Comparison of ENCODE assay signal across 26 cellular contexts in genomic region chr10:95496951-95497350, GRCh38.
DNase-seq lines count a peak whose midpoint lies in the region; ATAC-seq and TF ChIP-seq lines count a peak whose summit lies in the region.
"Had no signal": no experiment of that assay in that cellular context is flagged by ENCODE, and none has a peak within 500 bp of the region (broad histone marks: within the 10 kb centered on the region; RNA-seq: fewer than 3 reads in every experiment).

No MANE protein-coding gene starts in this region.

- no peak for ATAC-seq in WTC11
- ATAC-seq in effector memory CD8-positive, alpha-beta T cell (replicated peaks): no peak
- ATAC-seq: activated CD8-positive, alpha-beta memory T cell treated with anti-CD3 and anti-CD28 coated beads, Interleukin-2, amount 10 ng/mL, durations not matched to agents 7 days and 5 days; activated naive CD8-positive, alpha-beta T cell treated with anti-CD3 and anti-CD28 coated beads, Interleukin-2, amount 50 U/mL, for 24 hours; activated T-cell treated with anti-CD3 and anti-CD28 coated beads, Interleukin-2, amount 50 U/mL, for 72 hours; HepG2; left lobe of liver; naive thymus-derived CD8-positive, alpha-beta T cell had no signal

- H3K4me3 Mint-ChIP-seq in WTC11 (no peak overlapping the region), endodermal cell (no peak overlapping the region), progenitor cell of endocrine pancreas (ENCODE audit: low read depth) (no peak overlapping the region), type B pancreatic cell (no peak overlapping the region)
- no peak overlapping the region for H3K4me3 Mint-ChIP-seq in effector memory CD8-positive, alpha-beta T cell
- H3K4me3 Mint-ChIP-seq: activated CD8-positive, alpha-beta memory T cell treated with anti-CD3 and anti-CD28 coated beads, Interleukin-2, amount 10 ng/mL, durations not matched to agents 7 days and 5 days; activated naive CD8-positive, alpha-beta T cell treated with anti-CD3 and anti-CD28 coated beads, Interleukin-2, amount 50 U/mL, for 24 hours; activated T-cell treated with anti-CD3 and anti-CD28 coated beads, Interleukin-2, amount 50 U/mL, for 72 hours; naive thymus-derived CD8-positive, alpha-beta T cell; stimulated activated naive CD8-positive, alpha-beta T cell treated with anti-CD3 and anti-CD28 coated beads, Interleukin-15, Interleukin-2, amounts not matched to agents 100 ng/mL and 50 ng/mL, for 24 hours had no signal

- POLR2A ChIA-PET in WTC11 (lab: Charles Lee): interaction anchor here (0.8 kb wide), 1 partner anchor 20 kb away, joined by 3 read pairs; no protein-coding TSS in a partner anchor

- H3K27ac ChIP-seq in endodermal cell (ENCODE audit: low read depth, low read length): no peak overlapping the region
- H3K27ac ChIP-seq: BLaER1 treated with 17β-estradiol and CSF1 and Interleukin-3, amounts not matched to agents 10 nM and 100 nM; PC-9 had no signal

- H3K27me3 ChIP-seq in endodermal cell (ENCODE audit: control insufficient read depth, insufficient read depth, low read length, poor library complexity, severe bottlenecking): no peaks in the 10 kb centered on the region
- H3K27me3 ChIP-seq: BLaER1 treated with 17β-estradiol and CSF1 and Interleukin-3, amounts not matched to agents 10 nM and 100 nM; tibial nerve had no signal

- no peaks in the 10 kb centered on the region for H3K9me3 Mint-ChIP-seq in WTC11
- H3K9me3 Mint-ChIP-seq in endodermal cell: no peaks in the 10 kb centered on the region
- peaks cover 3% of the 10 kb centered on the region for H3K9me3 Mint-ChIP-seq in progenitor cell of endocrine pancreas (ENCODE audit: low read depth)
- H3K9me3 Mint-ChIP-seq in type B pancreatic cell: no peaks in the 10 kb centered on the region
- no peaks in the 10 kb centered on the region for H3K9me3 Mint-ChIP-seq in effector memory CD8-positive, alpha-beta T cell
- H3K9me3 Mint-ChIP-seq: activated naive CD8-positive, alpha-beta T cell treated with anti-CD3 and anti-CD28 coated beads, Interleukin-2, amount 50 U/mL, for 24 hours; activated T-cell treated with anti-CD3 and anti-CD28 coated beads, Interleukin-2, amount 50 U/mL, for 72 hours; naive thymus-derived CD8-positive, alpha-beta T cell; stimulated activated naive CD8-positive, alpha-beta T cell treated with anti-CD3 and anti-CD28 coated beads, Interleukin-15, Interleukin-2, amounts not matched to agents 100 ng/mL and 50 ng/mL, for 24 hours had no signal

- CTCF ChIA-PET in WTC11 (lab: Charles Lee): interaction anchor here (1.0 to 1.2 kb wide), 2 partner anchors 18 to 104 kb away, joined by 3 read pairs; no protein-coding TSS in a partner anchor

- H3K4me1 Mint-ChIP-seq in WTC11: peaks cover 55% of the 10 kb centered on the region
- H3K4me1 Mint-ChIP-seq in endodermal cell: peaks cover 33% of the 10 kb centered on the region
- peaks cover 21% of the 10 kb centered on the region for H3K4me1 Mint-ChIP-seq in progenitor cell of endocrine pancreas (ENCODE audit: low read depth)
- peaks cover 20% of the 10 kb centered on the region for H3K4me1 Mint-ChIP-seq in type B pancreatic cell (ENCODE audit: unreplicated experiment)
- no peaks in the 10 kb centered on the region for H3K4me1 Mint-ChIP-seq in effector memory CD8-positive, alpha-beta T cell (ENCODE audit: low read depth in 2 of 2)
- H3K4me1 Mint-ChIP-seq: activated CD8-positive, alpha-beta memory T cell treated with anti-CD3 and anti-CD28 coated beads, Interleukin-2, amount 10 ng/mL, durations not matched to agents 7 days and 5 days; activated naive CD8-positive, alpha-beta T cell treated with anti-CD3 and anti-CD28 coated beads, Interleukin-2, amount 50 U/mL, for 24 hours; naive thymus-derived CD8-positive, alpha-beta T cell had no signal

- no peaks in the 10 kb centered on the region for H3K9me3 ChIP-seq in endodermal cell (ENCODE audit: control insufficient read depth, low read length)
- H3K9me3 ChIP-seq: BLaER1 treated with 17β-estradiol and CSF1 and Interleukin-3, amounts not matched to agents 10 nM and 100 nM; SK-N-SH; tibial nerve had no signal

- TF ChIP-seq CTCF in WTC11 (IDR thresholded peaks at IDR 0.05) (no peak), endodermal cell (conservative IDR thresholded peaks at IDR 0.05) (no peak), progenitor cell of endocrine pancreas (IDR thresholded peaks at IDR 0.05; ENCODE audit: unreplicated experiment) (no peak), type B pancreatic cell (conservative IDR thresholded peaks at IDR 0.05) (no peak)

- H3K27ac Mint-ChIP-seq in WTC11 (peak overlapping the region; percentile 78; the same call in 1 of the 2 replicates), endodermal cell (no peak overlapping the region), progenitor cell of endocrine pancreas (peak overlapping the region; percentile 55), type B pancreatic cell (peak overlapping the region; percentile 45)
- no peak overlapping the region for H3K27ac Mint-ChIP-seq in effector memory CD8-positive, alpha-beta T cell
- H3K27ac Mint-ChIP-seq: activated CD8-positive, alpha-beta memory T cell treated with anti-CD3 and anti-CD28 coated beads, Interleukin-2, amount 10 ng/mL, durations not matched to agents 7 days and 5 days; activated naive CD8-positive, alpha-beta T cell treated with anti-CD3 and anti-CD28 coated beads, Interleukin-2, amount 50 U/mL, for 24 hours; activated T-cell treated with anti-CD3 and anti-CD28 coated beads, Interleukin-2, amount 50 U/mL, for 72 hours; naive thymus-derived CD8-positive, alpha-beta T cell; stimulated activated naive CD8-positive, alpha-beta T cell treated with anti-CD3 and anti-CD28 coated beads, Interleukin-15, Interleukin-2, amounts not matched to agents 100 ng/mL and 50 ng/mL, for 24 hours had no signal

- peaks cover 5% of the 10 kb centered on the region for H3K4me1 ChIP-seq in endodermal cell (ENCODE audit: control insufficient read depth, insufficient read depth, low read length)

- H3K36me3 Mint-ChIP-seq in WTC11 (no peaks in the 10 kb centered on the region), endodermal cell (ENCODE audit: low read depth) (no peaks in the 10 kb centered on the region), progenitor cell of endocrine pancreas (ENCODE audit: insufficient read depth) (peaks cover 3% of the 10 kb centered on the region), type B pancreatic cell (peaks cover 11% of the 10 kb centered on the region)
- no peaks in the 10 kb centered on the region for H3K36me3 Mint-ChIP-seq in effector memory CD8-positive, alpha-beta T cell (ENCODE audit: insufficient read depth)
- H3K36me3 Mint-ChIP-seq: activated CD8-positive, alpha-beta memory T cell treated with anti-CD3 and anti-CD28 coated beads, Interleukin-2, amount 10 ng/mL, durations not matched to agents 7 days and 5 days; naive thymus-derived CD8-positive, alpha-beta T cell had no signal

- 56 to 66% methylated on average over 3 to 4 of the region's 4 CpGs for WGBS in endodermal cell (ENCODE audit: insufficient coverage in 1 of 2, insufficient read length in 1 of 2), 2 experiments

- no peak overlapping the region for H3K9ac ChIP-seq in endodermal cell (ENCODE audit: extremely low read depth, low read length, poor library complexity, severe bottlenecking)
- H3K9ac ChIP-seq: BLaER1 treated with 17β-estradiol and CSF1 and Interleukin-3, amounts not matched to agents 10 nM and 100 nM; SK-N-SH had no signal

- no peaks in the 10 kb centered on the region for H3K27me3 Mint-ChIP-seq in WTC11 (ENCODE audit: low read depth)
- no peaks in the 10 kb centered on the region for H3K27me3 Mint-ChIP-seq in endodermal cell (ENCODE audit: insufficient read depth)
- H3K27me3 Mint-ChIP-seq in progenitor cell of endocrine pancreas: peaks cover 3% of the 10 kb centered on the region
- H3K27me3 Mint-ChIP-seq in type B pancreatic cell: no peaks in the 10 kb centered on the region
- peaks cover 15 to 22% of the 10 kb centered on the region in 2 donors for H3K27me3 Mint-ChIP-seq in effector memory CD8-positive, alpha-beta T cell
- H3K27me3 Mint-ChIP-seq: stimulated activated naive CD8-positive, alpha-beta T cell treated with anti-CD3 and anti-CD28 coated beads, Interleukin-15, Interleukin-2, amounts not matched to agents 100 ng/mL and 50 ng/mL, for 24 hours had no signal

- no peak overlapping the region for H3K4me3 ChIP-seq in endodermal cell (ENCODE audit: low read length)
- H3K4me3 ChIP-seq: BLaER1 treated with 17β-estradiol and CSF1 and Interleukin-3, amounts not matched to agents 10 nM and 100 nM; PC-9; tibial nerve had no signal

- no peaks in the 10 kb centered on the region for H3K36me3 ChIP-seq in endodermal cell (ENCODE audit: control insufficient read depth, insufficient read depth, low read length)
- H3K36me3 ChIP-seq: BLaER1 treated with 17β-estradiol and CSF1 and Interleukin-3, amounts not matched to agents 10 nM and 100 nM; tibial nerve had no signal

- DNase-seq in WTC11 (ENCODE audit: low spot score) (no peak), endodermal cell (peak; percentile 56), progenitor cell of endocrine pancreas (ENCODE audit: low spot score, unreplicated experiment) (no peak), type B pancreatic cell (ENCODE audit: extremely low spot score, unreplicated experiment) (no peak), hypothalamus (lab: John Stamatoyannopoulos, UW) (no peak)
- no peak for DNase-seq in activated CD8-positive, alpha-beta memory T cell treated with anti-CD3 and anti-CD28 coated beads, Interleukin-2, amount 50 U/mL, for 48 hours
- DNase-seq in effector memory CD8-positive, alpha-beta T cell: no peak
- DNase-seq: activated CD4-positive, CD25-positive, alpha-beta regulatory T cell; activated CD8-positive, alpha-beta memory T cell treated with anti-CD3 and anti-CD28 coated beads, Interleukin-2, amount 10 ng/mL, durations not matched to agents 7 days and 5 days; activated naive CD8-positive, alpha-beta T cell treated with anti-CD3 and anti-CD28 coated beads, Interleukin-2, amount 50 U/mL, for 24 hours; activated T-cell treated with anti-CD3 and anti-CD28 coated beads, Interleukin-2, amount 50 U/mL, for 72 hours; dermis blood vessel endothelial cell; HCEC 1CT; Kasumi-1; naive thymus-derived CD8-positive, alpha-beta T cell; NCI-H1436; NCI-H2081; NCI-H226; PC-9; SK-N-SH; stimulated activated CD4-positive, alpha-beta T cell treated with anti-CD3 and anti-CD28 coated beads, Interleukin-2, amount 100 ng/mL, for 24 hours had no signal

Comparison
In these comparisons a context has a peak if more than half of its experiments do, and no peak if none do; other contexts are left out.
1. H3K27ac Mint-ChIP-seq: peak in WTC11 (single experiment), progenitor cell of endocrine pancreas (single experiment) and type B pancreatic cell (single experiment); none in endodermal cell (single experiment) and effector memory CD8-positive, alpha-beta T cell (0 of 2).